Comparison of ENCODE assay signal across 22 cellular contexts in the genomic region with DNA sequence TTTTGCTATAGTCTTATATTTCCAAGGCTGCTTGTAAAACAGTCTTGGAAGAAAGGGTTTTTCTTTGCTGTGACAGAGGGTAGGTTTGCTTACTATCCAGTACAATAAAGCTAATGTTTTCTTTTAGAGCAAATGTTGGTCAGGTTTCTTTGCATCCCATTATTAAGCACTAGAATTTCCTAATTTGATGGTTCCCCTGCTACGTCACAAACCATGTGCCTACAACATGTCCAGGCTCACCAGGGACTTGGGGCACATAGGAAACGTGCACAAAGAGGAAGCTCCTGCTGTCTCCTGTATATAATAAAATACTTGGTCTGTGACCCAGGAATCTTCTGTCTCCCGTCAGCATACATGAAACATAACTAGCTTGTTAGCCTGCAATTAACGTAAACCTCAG.
"Had no signal": no experiment of that assay in that cellular context is flagged by ENCODE, and none has a peak within 500 bp of the region (broad histone marks: within the 10 kb centered on the region; RNA-seq: fewer than 3 reads in every experiment).

No MANE protein-coding gene starts in this region.

- H3K36me3 Mint-ChIP-seq: naive B cell had no signal

- H3K4me3 Mint-ChIP-seq: dendritic cell treated with granulocyte-macrophage colony-stimulating factor and Interleukin-4, amounts not matched to agents 40 ng/mL and 50 ng/mL, for 4 days; effector memory CD8-positive, alpha-beta T cell; endodermal cell; mesothelial cell of epicardium; naive B cell had no signal

- ATAC-seq: effector memory CD8-positive, alpha-beta T cell; esophagus mucosa; gastroesophageal sphincter; heart right ventricle; left cardiac atrium; left lung; left ventricle myocardium superior; lower lobe of right lung; mucosa of descending colon had no signal

- H3K9me3 Mint-ChIP-seq: dendritic cell treated with granulocyte-macrophage colony-stimulating factor and Interleukin-4, amounts not matched to agents 40 ng/mL and 50 ng/mL, for 4 days; endodermal cell had no signal

- H3K27ac Mint-ChIP-seq: dendritic cell treated with granulocyte-macrophage colony-stimulating factor and Interleukin-4, amounts not matched to agents 40 ng/mL and 50 ng/mL, for 4 days; effector memory CD8-positive, alpha-beta T cell; endodermal cell; mesothelial cell of epicardium had no signal

- DNase-seq: colonic mucosa; cortex of kidney; effector CD8-positive, alpha-beta T cell; effector memory CD8-positive, alpha-beta T cell; endodermal cell; erythroblast; esophagus squamous epithelium; foreskin fibroblast; head of caudate nucleus; heart right ventricle; hippocampal formation; left cardiac atrium; left lung; left ventricle myocardium superior; lower lobe of right lung; mesenchymal stem cell; mucosa of descending colon; naive B cell had no signal

- H3K27me3 Mint-ChIP-seq: dendritic cell treated with granulocyte-macrophage colony-stimulating factor and Interleukin-4, amounts not matched to agents 40 ng/mL and 50 ng/mL, for 4 days; effector memory CD8-positive, alpha-beta T cell; naive B cell had no signal

- H3K4me1 Mint-ChIP-seq: endodermal cell, naive B cell had no signal
